Comparison of ENCODE assay signal across 10 cellular contexts in genomic region chr16:27408012-27408601, GRCh38. TPM values are rescaled to one million over a fixed set of nuclear protein-coding genes. Genes with fewer than 3 reads are reported as not detected.
DNase-seq lines count a peak whose midpoint lies in the region; ATAC-seq and TF ChIP-seq lines count a peak whose summit lies in the region.
"Had no signal": no experiment of that assay in that cellular context is flagged by ENCODE, and none has a peak within 500 bp of the region (broad histone marks: within the 10 kb centered on the region; RNA-seq: fewer than 3 reads in every experiment).

No MANE protein-coding gene starts in this region.

- no peaks in the 10 kb centered on the region for H3K9me2 ChIP-seq in MM.1S (replicated peaks; ENCODE audit: insufficient read depth, low read length)

- H3K4me1 ChIP-seq in OCI-LY3 (ENCODE audit: low read length) = peaks cover 82% of the 10 kb centered on the region
- peaks cover 4 to 55% (median 33%) of the 10 kb centered on the region in 4 donors for H3K4me1 ChIP-seq in upper lobe of left lung
- H3K4me1 ChIP-seq in MM.1S (ENCODE audit: low read length) = no peaks in the 10 kb centered on the region

- H2AFZ ChIP-seq in OCI-LY3 (ENCODE audit: low read depth, low read length) (no peak overlapping the region), MM.1S (ENCODE audit: low read length) (no peak overlapping the region)

- 74 to 81% methylated on average over 3 of the region's 3 CpGs for WGBS in upper lobe of left lung, 2 donors

- H3K27me3 Mint-ChIP-seq in glutamatergic neuron (ENCODE audit: unreplicated experiment) = peaks cover 6% of the 10 kb centered on the region

- H3K79me2 ChIP-seq in OCI-LY3 (ENCODE audit: low read length) (peaks cover 100% of the 10 kb centered on the region), MM.1S (ENCODE audit: low read length) (peaks cover 23% of the 10 kb centered on the region)

- H3K27me3 ChIP-seq in OCI-LY3 (ENCODE audit: low read depth, low read length) (no peaks in the 10 kb centered on the region), upper lobe of left lung (no peaks in the 10 kb centered on the region), MM.1S (replicated peaks; ENCODE audit: insufficient read depth, low read length) (no peaks in the 10 kb centered on the region)

- no peak for TF ChIP-seq CTCF in OCI-LY3 (IDR thresholded peaks at IDR 0.05; ENCODE audit: low read depth, low read length)
- no peak for TF ChIP-seq CTCF in coronary artery (IDR thresholded peaks at IDR 0.05)
- TF ChIP-seq CTCF in upper lobe of left lung (IDR thresholded peaks at IDR 0.05) = no peak
- no peak for TF ChIP-seq CTCF in MM.1S (IDR thresholded peaks at IDR 0.05; ENCODE audit: low read length)
- TF ChIP-seq CTCF in glutamatergic neuron (IDR thresholded peaks at IDR 0.05; ENCODE audit: partially characterized antibody, unreplicated experiment) = no peak

- H4K20me1 ChIP-seq in OCI-LY3 (ENCODE audit: insufficient read depth, low read length) = peaks cover 44% of the 10 kb centered on the region
- H4K20me1 ChIP-seq in MM.1S (ENCODE audit: insufficient read depth, low read length) = no peaks in the 10 kb centered on the region

- peak; percentile 37 for ATAC-seq in GM21423 (IDR thresholded peaks at IDR 0.05; ENCODE audit: unreplicated experiment)
- peak in 1 of 2 donors; percentile 47 for ATAC-seq in upper lobe of left lung (ENCODE audit: low FRiP score in 2 of 2)

- TF ChIP-seq POLR2A in upper lobe of left lung (IDR thresholded peaks at IDR 0.05) = no peak

- H3K9me3 Mint-ChIP-seq in glutamatergic neuron (ENCODE audit: unreplicated experiment) = peaks cover 3% of the 10 kb centered on the region

- no peaks in the 10 kb centered on the region for H3K36me3 Mint-ChIP-seq in glutamatergic neuron (ENCODE audit: unreplicated experiment)

- H3K4me3 ChIP-seq in OCI-LY3 (ENCODE audit: low read length) (peak overlapping the region; percentile 69), coronary artery (no peak overlapping the region), upper lobe of left lung (no peak overlapping the region), MM.1S (ENCODE audit: low read length) (no peak overlapping the region)

- H3K4me2 ChIP-seq in OCI-LY3 (ENCODE audit: low read length) (peak overlapping the region; percentile 100), MM.1S (ENCODE audit: low read depth, low read length) (no peak overlapping the region)

- TF ChIP-seq EP300 in upper lobe of left lung (IDR thresholded peaks at IDR 0.05) = peak in 1 of 4 donors; percentile 69

- peaks cover 1% of the 10 kb centered on the region for H3K4me1 Mint-ChIP-seq in glutamatergic neuron (ENCODE audit: low read depth, unreplicated experiment)

- in situ Hi-C loops in Caki2 (cut with HindIII; ENCODE audit: low pct_unique_long_range_greater_than_20kb, low sequenced_read_pairs) = no loop called here

- H3K4me3 Mint-ChIP-seq in glutamatergic neuron (ENCODE audit: unreplicated experiment) = no peak overlapping the region

- H3K9ac ChIP-seq in OCI-LY3 (ENCODE audit: low read length) = peak overlapping the region; percentile 100
- no peak overlapping the region for H3K9ac ChIP-seq in MM.1S (ENCODE audit: low read length)

- peaks cover 12% of the 10 kb centered on the region; the same call in 1 of the 2 replicates for H3K9me3 ChIP-seq in OCI-LY3 (ENCODE audit: insufficient read depth, low read length)
- no peaks in the 10 kb centered on the region for H3K9me3 ChIP-seq in upper lobe of left lung
- no peaks in the 10 kb centered on the region for H3K9me3 ChIP-seq in MM.1S (replicated peaks; ENCODE audit: insufficient read depth, low read length)

- peak overlapping the region; percentile 98 for H3K27ac ChIP-seq in OCI-LY3 (ENCODE audit: low read length)
- no peak overlapping the region for H3K27ac ChIP-seq in coronary artery
- peak overlapping the region; percentile 22 to 73 (median 60) for H3K27ac ChIP-seq in upper lobe of left lung
- H3K27ac ChIP-seq in MM.1S (ENCODE audit: low read length) = no peak overlapping the region
- H3K27ac ChIP-seq: epithelial cell of prostate, HL-60 had no signal

- no peak overlapping the region for H3K27ac Mint-ChIP-seq in glutamatergic neuron (ENCODE audit: unreplicated experiment)

- H3F3A ChIP-seq in MM.1S (ENCODE audit: insufficient read depth, low read length) = no peaks in the 10 kb centered on the region

- peaks cover 78% of the 10 kb centered on the region for H3K36me3 ChIP-seq in OCI-LY3 (replicated peaks; ENCODE audit: low read depth, low read length)
- no peaks in the 10 kb centered on the region for H3K36me3 ChIP-seq in upper lobe of left lung
- H3K36me3 ChIP-seq in MM.1S (replicated peaks; ENCODE audit: insufficient read depth, low read length) = no peaks in the 10 kb centered on the region

- DNase-seq in Caki2 (ENCODE audit: low read depth) (peak; percentile 35), coronary artery (ENCODE audit: low spot score) (peak; percentile 8), upper lobe of left lung (no peak), MM.1S (no peak), NCI-H187 treated with DMSO at 0.1 percent for 48 hours (lab: John Stamatoyannopoulos, UW) (no peak), glutamatergic neuron (no peak)

RNA-seq across cellular contexts. Expression of gene IL21R, which starts 6.1 kb away (rescaled TPM):
- 0.55 and 1.4 TPM in 2 replicates for total RNA-seq in Caki2 (2014; rRNA removed; shearing (Covaris generic); ENCODE audit: low replicate concordance)
- total RNA-seq in upper lobe of left lung (10 to 100 TPM in 1 of 6 donors, 1 to 10 TPM in 5; 2.0 to 10.1 (median 3.6) TPM), glutamatergic neuron (ENCODE audit: unreplicated experiment) (0.86 TPM)

Comparison
In these comparisons a context has a peak if more than half of its experiments do, and no peak if none do; other contexts are left out.
1. DNase-seq: peak in Caki2 (single experiment) and coronary artery (single experiment); none in upper lobe of left lung (0 of 2), MM.1S (single experiment), NCI-H187 treated with DMSO at 0.1 percent for 48 hours (single experiment) and glutamatergic neuron (single experiment).
2. H3K27ac ChIP-seq: peak in OCI-LY3 (single experiment) and upper lobe of left lung (4 of 4); none in coronary artery (0 of 2) and MM.1S (single experiment).